Comparison of ENCODE assay signal across 33 cellular contexts in genomic region chr5:9329125-9329524, GRCh38.
"Had no signal": no experiment of that assay in that cellular context is flagged by ENCODE, and none has a peak within 500 bp of the region (broad histone marks: within the 10 kb centered on the region; RNA-seq: fewer than 3 reads in every experiment).

No MANE protein-coding gene starts in this region.

- H3K9me3 ChIP-seq: esophagus muscularis mucosa, gastrocnemius medialis, heart left ventricle had no signal

- H3K27me3 ChIP-seq: brain microvascular endothelial cell, dorsolateral prefrontal cortex, esophagus muscularis mucosa, foreskin keratinocyte, gastrocnemius medialis, heart left ventricle had no signal

- H3K4me1 Mint-ChIP-seq: activated B cell treated with CpG ODN at 0.5 μM for 24 hours; activated T-helper 17 cell treated with anti-CD3 and anti-CD28 coated beads, Interleukin-2, amount 50 U/mL, for 72 hours; central memory CD8-positive, alpha-beta T cell had no signal

- H3K27ac Mint-ChIP-seq: activated B cell treated with CpG ODN at 0.5 μM for 24 hours; activated CD8-positive, alpha-beta T cell treated with anti-CD3 and anti-CD28 coated beads for 36 hours; activated naive CD8-positive, alpha-beta T cell; activated T-helper 17 cell treated with anti-CD3 and anti-CD28 coated beads, Interleukin-2, amount 50 U/mL, for 72 hours; dendritic cell treated with granulocyte-macrophage colony-stimulating factor and Interleukin-4, amounts not matched to agents 40 ng/mL and 50 ng/mL, for 4 days; endodermal cell; T-helper 2 cell treated with Interferon-gamma antibody and Interleukin-4, amounts not matched to agents 5 μg/mL and 100 μg/mL, for 36 hours had no signal

- H3K4me3 Mint-ChIP-seq: activated B cell treated with CpG ODN at 0.5 μM for 24 hours; activated CD8-positive, alpha-beta T cell treated with anti-CD3 and anti-CD28 coated beads for 36 hours; activated naive CD8-positive, alpha-beta T cell; activated T-cell treated with anti-CD3 and anti-CD28 coated beads, Interleukin-2, amount 50 U/mL, for 4 hours; activated T-helper 17 cell treated with anti-CD3 and anti-CD28 coated beads, Interleukin-2, amount 50 U/mL, for 72 hours; central memory CD8-positive, alpha-beta T cell; dendritic cell treated with granulocyte-macrophage colony-stimulating factor and Interleukin-4, amounts not matched to agents 40 ng/mL and 50 ng/mL, for 4 days; endodermal cell; T-helper 2 cell treated with Interferon-gamma antibody and Interleukin-4, amounts not matched to agents 5 μg/mL and 100 μg/mL, for 36 hours had no signal

- H3K36me3 Mint-ChIP-seq: activated naive CD8-positive, alpha-beta T cell had no signal

- H3K36me3 ChIP-seq: brain microvascular endothelial cell, esophagus muscularis mucosa, gastrocnemius medialis, heart left ventricle, WERI-Rb-1 had no signal

- H3K27ac ChIP-seq: brain microvascular endothelial cell, coronary artery, dorsolateral prefrontal cortex, esophagus muscularis mucosa, foreskin keratinocyte, gastrocnemius medialis, heart left ventricle, WERI-Rb-1 had no signal

- H3K4me1 ChIP-seq: esophagus muscularis mucosa, foreskin keratinocyte, gastrocnemius medialis had no signal

- H3K9me3 Mint-ChIP-seq: activated B cell treated with CpG ODN at 0.5 μM for 24 hours; activated CD8-positive, alpha-beta T cell treated with anti-CD3 and anti-CD28 coated beads for 36 hours; dendritic cell treated with granulocyte-macrophage colony-stimulating factor and Interleukin-4, amounts not matched to agents 40 ng/mL and 50 ng/mL, for 4 days; endodermal cell had no signal

- H3K4me3 ChIP-seq: coronary artery, dorsolateral prefrontal cortex, esophagus muscularis mucosa, gastrocnemius medialis, heart left ventricle had no signal

- DNase-seq: activated B cell treated with CpG ODN at 0.5 μM for 24 hours; activated CD4-positive, alpha-beta T cell treated with anti-CD3 and anti-CD28 coated beads for 48 hours; activated CD4-positive, alpha-beta T cell treated with anti-CD3 and anti-CD28 coated beads, Interleukin-2, amount 50 U/mL, for 1 hour; activated CD4-positive, alpha-beta T cell treated with anti-CD3 and anti-CD28 coated beads, Interleukin-2, amount 50 U/mL, for 48 hours; activated CD8-positive, alpha-beta memory T cell treated with anti-CD3 and anti-CD28 coated beads for 24 hours; activated CD8-positive, alpha-beta T cell treated with anti-CD3 and anti-CD28 coated beads for 36 hours; activated effector memory CD4-positive, alpha-beta T cell treated with Interleukin-2 at 50 U/mL for 16 hours; activated gamma-delta T cell treated with Interleukin-2 at 50 U/mL for 16 hours; activated naive CD4-positive, alpha-beta T cell treated with anti-CD3 and anti-CD28 coated beads, Interleukin-2, amount 50 U/mL, for 16 hours; activated naive CD4-positive, alpha-beta T cell treated with Interleukin-2 at 50 U/mL for 16 hours; activated T-cell treated with anti-CD3 and anti-CD28 coated beads, Interleukin-2, amount 50 U/mL, for 4 hours; amniotic stem cell; anterior cingulate cortex; brain microvascular endothelial cell; dorsolateral prefrontal cortex; effector memory CD4-positive, alpha-beta T cell; endodermal cell; erythroblast; foreskin keratinocyte; gastrocnemius medialis; glutamatergic neuron; heart left ventricle; T1000; WERI-Rb-1 had no signal

- FAIRE-seq: astrocyte, bronchial epithelial cell had no signal

- H3K27me3 Mint-ChIP-seq: activated B cell treated with CpG ODN at 0.5 μM for 24 hours; activated CD8-positive, alpha-beta T cell treated with anti-CD3 and anti-CD28 coated beads for 36 hours; activated naive CD8-positive, alpha-beta T cell; activated T-helper 17 cell treated with anti-CD3 and anti-CD28 coated beads, Interleukin-2, amount 50 U/mL, for 72 hours; central memory CD8-positive, alpha-beta T cell; dendritic cell treated with granulocyte-macrophage colony-stimulating factor and Interleukin-4, amounts not matched to agents 40 ng/mL and 50 ng/mL, for 4 days had no signal
